ENCODE assay signal across 8 cellular contexts in genomic region chr1:92298573-92299476, GRCh38. TPM values are rescaled to one million over a fixed set of nuclear protein-coding genes. Genes with fewer than 3 reads are reported as not detected.
DNase-seq lines count a peak whose midpoint lies in the region; ATAC-seq and TF ChIP-seq lines count a peak whose summit lies in the region.

Gene GLMN, minus strand, starts transcription at chr1:92298987. Its CDS starts 988 bp downstream, at chr1:92297999.
Gene RPAP2, plus strand, starts transcription at chr1:92299059. Its CDS starts 15 bp downstream, at chr1:92299074.

- H3K36me3 Mint-ChIP-seq in activated T-helper 2 cell treated with anti-CD3 and anti-CD28 coated beads, Interferon-gamma antibody, Interleukin-2, Interleukin-4, amounts not matched to agents 10 μg/mL and 5 μg/mL and 100 μg/mL, durations not matched to agents 14 hours and 24 hours and 36 hours (ENCODE audit: low read depth), result peaks cover 51% of the 10 kb centered on the region
- H3K36me3 Mint-ChIP-seq in nephron progenitor cell (ENCODE audit: low read depth), result peaks cover 49% of the 10 kb centered on the region
- H3K36me3 Mint-ChIP-seq in stimulated activated naive CD8-positive, alpha-beta T cell treated with anti-CD3 and anti-CD28 coated beads, Interleukin-15, Interleukin-2, amounts not matched to agents 100 ng/mL and 50 ng/mL, for 24 hours (ENCODE audit: low read depth), result peaks cover 46% of the 10 kb centered on the region

- ATAC-seq in GM21786 (IDR thresholded peaks at IDR 0.05; ENCODE audit: unreplicated experiment), result peak; percentile 96

- no peaks in the 10 kb centered on the region for H4K20me1 ChIP-seq in KMS-11 (ENCODE audit: insufficient read depth)

- no peaks in the 10 kb centered on the region for H3K36me3 ChIP-seq in KMS-11 (ENCODE audit: insufficient read depth)

- H3K9me3 Mint-ChIP-seq in activated T-helper 2 cell treated with anti-CD3 and anti-CD28 coated beads, Interferon-gamma antibody, Interleukin-2, Interleukin-4, amounts not matched to agents 10 μg/mL and 5 μg/mL and 100 μg/mL, durations not matched to agents 14 hours and 24 hours and 36 hours, result no peaks in the 10 kb centered on the region
- peaks cover under 1% of the 10 kb centered on the region for H3K9me3 Mint-ChIP-seq in nephron progenitor cell
- no peaks in the 10 kb centered on the region for H3K9me3 Mint-ChIP-seq in stimulated activated naive CD8-positive, alpha-beta T cell treated with anti-CD3 and anti-CD28 coated beads, Interleukin-15, Interleukin-2, amounts not matched to agents 100 ng/mL and 50 ng/mL, for 24 hours

- H2AFZ ChIP-seq in KMS-11 (ENCODE audit: low read depth), result peak within 1 kb of the TSS; percentile 45

- H3K27me3 ChIP-seq in KMS-11 (ENCODE audit: insufficient read depth, low read depth), result no peaks in the 10 kb centered on the region

- peak within 1 kb of the TSS; percentile 96 for H3K27ac Mint-ChIP-seq in activated T-helper 2 cell treated with anti-CD3 and anti-CD28 coated beads, Interferon-gamma antibody, Interleukin-2, Interleukin-4, amounts not matched to agents 10 μg/mL and 5 μg/mL and 100 μg/mL, durations not matched to agents 14 hours and 24 hours and 36 hours
- H3K27ac Mint-ChIP-seq in nephron progenitor cell, result peak within 1 kb of the TSS; percentile 99
- H3K27ac Mint-ChIP-seq in stimulated activated naive CD8-positive, alpha-beta T cell treated with anti-CD3 and anti-CD28 coated beads, Interleukin-15, Interleukin-2, amounts not matched to agents 100 ng/mL and 50 ng/mL, for 24 hours, result peak within 1 kb of the TSS; percentile 97

- H3K4me1 ChIP-seq in KMS-11 (ENCODE audit: low read depth, poor library complexity, severe bottlenecking), result peaks cover 21% of the 10 kb centered on the region

- peaks cover 31% of the 10 kb centered on the region for H3K4me1 Mint-ChIP-seq in activated T-helper 2 cell treated with anti-CD3 and anti-CD28 coated beads, Interferon-gamma antibody, Interleukin-2, Interleukin-4, amounts not matched to agents 10 μg/mL and 5 μg/mL and 100 μg/mL, durations not matched to agents 14 hours and 24 hours and 36 hours (ENCODE audit: low read depth)
- H3K4me1 Mint-ChIP-seq in nephron progenitor cell, result peaks cover 40% of the 10 kb centered on the region
- H3K4me1 Mint-ChIP-seq in stimulated activated naive CD8-positive, alpha-beta T cell treated with anti-CD3 and anti-CD28 coated beads, Interleukin-15, Interleukin-2, amounts not matched to agents 100 ng/mL and 50 ng/mL, for 24 hours (ENCODE audit: low read depth), result peaks cover 39% of the 10 kb centered on the region

- H3K27ac ChIP-seq in KMS-11, result peak within 1 kb of the TSS; percentile 80

- H3K4me3 ChIP-seq in KMS-11 (IDR thresholded peaks at IDR 0.05; ENCODE audit: insufficient read depth, low read depth, low read length), result peak within 1 kb of the TSS; percentile 15

- peak within 1 kb of the TSS; percentile 79 for H3K9ac ChIP-seq in KMS-11

- TF ChIP-seq CTCF in KMS-11 (conservative IDR thresholded peaks at IDR 0.05; ENCODE audit: low read depth, low read length) (no peak), nephron progenitor cell (IDR thresholded peaks at IDR 0.05) (no peak)

- H3K4me3 Mint-ChIP-seq in activated T-helper 2 cell treated with anti-CD3 and anti-CD28 coated beads, Interferon-gamma antibody, Interleukin-2, Interleukin-4, amounts not matched to agents 10 μg/mL and 5 μg/mL and 100 μg/mL, durations not matched to agents 14 hours and 24 hours and 36 hours (ENCODE audit: low read depth), result peak within 1 kb of the TSS; percentile 98
- H3K4me3 Mint-ChIP-seq in nephron progenitor cell, result peak within 1 kb of the TSS; percentile 98
- peak within 1 kb of the TSS; percentile 96 for H3K4me3 Mint-ChIP-seq in stimulated activated naive CD8-positive, alpha-beta T cell treated with anti-CD3 and anti-CD28 coated beads, Interleukin-15, Interleukin-2, amounts not matched to agents 100 ng/mL and 50 ng/mL, for 24 hours

- intact Hi-C loops in activated T-helper 2 cell treated with anti-CD3 and anti-CD28 coated beads, Interferon-gamma antibody, Interleukin-2, Interleukin-4, amounts not matched to agents 10 μg/mL and 5 μg/mL and 100 μg/mL, durations not matched to agents 14 hours and 24 hours and 36 hours (cut with micrococcal nuclease), result loop anchor here (1.0 to 10.0 kb wide), 3 partner anchors 214 to 784 kb away; partner anchors contain the start of gene BTBD8

- no peaks in the 10 kb centered on the region for H3K27me3 Mint-ChIP-seq in activated T-helper 2 cell treated with anti-CD3 and anti-CD28 coated beads, Interferon-gamma antibody, Interleukin-2, Interleukin-4, amounts not matched to agents 10 μg/mL and 5 μg/mL and 100 μg/mL, durations not matched to agents 14 hours and 24 hours and 36 hours (ENCODE audit: low read depth)
- no peaks in the 10 kb centered on the region for H3K27me3 Mint-ChIP-seq in nephron progenitor cell (ENCODE audit: low read depth, poor library complexity)
- H3K27me3 Mint-ChIP-seq in stimulated activated naive CD8-positive, alpha-beta T cell treated with anti-CD3 and anti-CD28 coated beads, Interleukin-15, Interleukin-2, amounts not matched to agents 100 ng/mL and 50 ng/mL, for 24 hours, result no peaks in the 10 kb centered on the region

- peak within 1 kb of the TSS; percentile 88 for H3K4me2 ChIP-seq in KMS-11

- DNase-seq in EH (ENCODE audit: low read depth) (peak; percentile 88), RPMI7951 (ENCODE audit: low read depth) (peak; percentile 86), fibroblast of peridontal ligament (ENCODE audit: extremely low read depth) (peak; percentile 73), nephron progenitor cell (peak; percentile 84)
- peak; percentile 75 for DNase-seq in activated T-helper 2 cell treated with anti-CD3 and anti-CD28 coated beads, Interferon-gamma antibody, Interleukin-2, Interleukin-4, amounts not matched to agents 10 μg/mL and 5 μg/mL and 100 μg/mL, durations not matched to agents 14 hours and 24 hours and 36 hours (ENCODE audit: low spot score)

- H3K79me2 ChIP-seq in KMS-11 (ENCODE audit: insufficient read depth, low read depth), result 0 out of 2 replicates have a peak, but pooled peaks cover 15% of the 10 kb centered on the region

RNA-seq across cellular contexts. Expression of gene GLMN, which starts in this region (rescaled TPM):
- 15.9 and 20.2 TPM in 2 replicates for total RNA-seq in RPMI7951 (2014; rRNA removed; shearing (Covaris generic))
- 29.5 and 30.8 TPM in 2 replicates for total RNA-seq in activated T-helper 2 cell treated with anti-CD3 and anti-CD28 coated beads, Interferon-gamma antibody, Interleukin-2, Interleukin-4, amounts not matched to agents 10 μg/mL and 5 μg/mL and 100 μg/mL, durations not matched to agents 14 hours and 24 hours and 36 hours

RNA-seq across cellular contexts. Expression of gene RPAP2, which starts in this region (rescaled TPM):
- total RNA-seq in RPMI7951 (2014; rRNA removed; shearing (Covaris generic)), result 11.2 and 14.8 TPM in 2 replicates
- 41.9 and 42.8 TPM in 2 replicates for total RNA-seq in activated T-helper 2 cell treated with anti-CD3 and anti-CD28 coated beads, Interferon-gamma antibody, Interleukin-2, Interleukin-4, amounts not matched to agents 10 μg/mL and 5 μg/mL and 100 μg/mL, durations not matched to agents 14 hours and 24 hours and 36 hours

Comparison
In these comparisons a context has a peak if more than half of its experiments do, and no peak if none do; other contexts are left out.
1. Peak in every context shown above with its lines: DNase-seq, ATAC-seq, H3K4me3 ChIP-seq and H3K27ac ChIP-seq.